16 cellular contexts compared by ENCODE assay signal in genomic region chr10:127375423-127375822, GRCh38.
DNase-seq lines count a peak whose midpoint lies in the region; ATAC-seq and TF ChIP-seq lines count a peak whose summit lies in the region.
"Had no signal": no experiment of that assay in that cellular context is flagged by ENCODE, and none has a peak within 500 bp of the region (broad histone marks: within the 10 kb centered on the region; RNA-seq: fewer than 3 reads in every experiment).

No MANE protein-coding gene starts in this region.

- CTCF ChIA-PET in IMR-90 (lab: Yijun Ruan, JAX), result interaction anchor here (1.2 kb wide), 1 partner anchor 20 kb away, joined by 3 read pairs; no protein-coding TSS in a partner anchor

- 0 out of 2 replicates have a peak overlapping the region, but pooled peaks have one; percentile 8 for H2AK5ac ChIP-seq in IMR-90 (ENCODE audit: low read depth, low read length)

- H3K18ac ChIP-seq in IMR-90 (ENCODE audit: low read depth, low read length), result peak overlapping the region; percentile 2; the same call in 1 of the 2 replicates

- peak overlapping the region; percentile 31; the same call in 1 of the 2 replicates for H2BK20ac ChIP-seq in IMR-90 (ENCODE audit: low read depth, low read length)

- H3K27ac ChIP-seq in IMR-90 (ENCODE audit: insufficient read depth, low read length), result peak overlapping the region; percentile 76; the same call in 1 of the 2 replicates
- H3K27ac ChIP-seq: HL-60 had no signal

- no peak overlapping the region for H3K9ac ChIP-seq in IMR-90 (ENCODE audit: low read depth, low read length)

- intact Hi-C loops in IMR-90 (cut with micrococcal nuclease), result no loop called here

- POLR2A ChIA-PET in IMR-90 (lab: Charles Lee; ENCODE audit: unreplicated experiment), result no interaction called here

- H3K4me1 ChIP-seq in IMR-90 (ENCODE audit: control insufficient read depth, insufficient read depth, low read length), result peaks cover 8% of the 10 kb centered on the region
- H3K4me1 ChIP-seq: Caco-2 had no signal

- H4K20me1 ChIP-seq in IMR-90 (ENCODE audit: insufficient read depth, low read length), result peaks cover 8% of the 10 kb centered on the region; the same call in 1 of the 2 replicates

- no peak overlapping the region for H2BK5ac ChIP-seq in IMR-90 (ENCODE audit: low read depth, low read length, poor library complexity, severe bottlenecking)

- in situ Hi-C loops in IMR-90 (cut with MboI; ENCODE audit: low sequenced_read_pairs), result no loop called here

- peaks cover 8% of the 10 kb centered on the region for H3K9me1 ChIP-seq in IMR-90 (ENCODE audit: insufficient read depth, low read length)

- H4K5ac ChIP-seq in IMR-90 (ENCODE audit: low read depth, low read length), result no peak overlapping the region; the same call in 1 of the 2 replicates

- H4K91ac ChIP-seq in IMR-90 (ENCODE audit: insufficient read depth, low read depth, low read length), result no peak overlapping the region

- peak overlapping the region; percentile 16 for H2AFZ ChIP-seq in IMR-90 (replicated peaks; ENCODE audit: low read length, poor library complexity)

- 0 out of 4 replicates have a peak overlapping the region, but pooled peaks of 1 of the 2 experiments have one; percentile 2 for H4K8ac ChIP-seq in IMR-90 (ENCODE audit: low read depth in 2 of 2, low read length in 2 of 2)

- peak; percentile 91 for ATAC-seq in IMR-90 (ENCODE audit: low read depth)
- ATAC-seq in HG03442 (IDR thresholded peaks at IDR 0.05; ENCODE audit: unreplicated experiment), result no peak
- ATAC-seq: CD8-positive, alpha-beta T cell had no signal

- no peak overlapping the region for H3K4me3 ChIP-seq in IMR-90 (ENCODE audit: insufficient read depth, low read depth, low read length)

- dilution Hi-C loops in IMR-90 (cut with HindIII; ENCODE audit: low sequenced_read_pairs, unreplicated experiment), result no loop called here

- H3K56ac ChIP-seq in IMR-90 (ENCODE audit: extremely low read depth, insufficient read depth, low read length), result no peak overlapping the region

- WGBS in IMR-90 (ENCODE audit: extremely low coverage in 2 of 2, insufficient read length in 1 of 2), 2 experiments, result no CpG with 5 or more reads among the region's 4 CpGs

- peak overlapping the region; percentile 41; the same call in 1 of the 2 replicates for H3K23ac ChIP-seq in IMR-90 (ENCODE audit: low read depth, low read length)

- no peak overlapping the region for H2BK15ac ChIP-seq in IMR-90 (ENCODE audit: low read depth, low read length)

- TF ChIP-seq POLR2A in IMR-90 (IDR thresholded peaks at IDR 0.05; ENCODE audit: low read depth, low read length), result no peak

- H3K4me2 ChIP-seq in IMR-90 (ENCODE audit: low read depth, low read length), result peak overlapping the region; percentile 89

- TF ChIP-seq RAD21 in IMR-90 (IDR thresholded peaks at IDR 0.05; ENCODE audit: low read length), result no peak

- peaks cover 0 to 3% of the 10 kb centered on the region in 2 experiments; a peak in 1 of 4 replicates for H3K79me1 ChIP-seq in IMR-90 (ENCODE audit: low read depth in 1 of 2, low read length in 2 of 2)

- H3K9me3 ChIP-seq in IMR-90 (ENCODE audit: control insufficient read depth, insufficient read depth, low read length), result no peaks in the 10 kb centered on the region
- H3K9me3 ChIP-seq: Caco-2 had no signal

- no peak for TF ChIP-seq CTCF in IMR-90 (conservative IDR thresholded peaks at IDR 0.05; ENCODE audit: low read depth, low read length)

- H3K27me3 ChIP-seq in IMR-90 (ENCODE audit: control insufficient read depth, insufficient read depth, low read length), result no peaks in the 10 kb centered on the region

- H3K36me3 ChIP-seq in IMR-90 (ENCODE audit: control insufficient read depth, insufficient read depth, low read length), result peaks cover 10% of the 10 kb centered on the region

- no TSS peak for BruUV-seq in IMR-90 (replicated peaks; lab: Mats Ljungman, UMichigan)

- H2BK120ac ChIP-seq in IMR-90 (ENCODE audit: low read depth, low read length), result no peak overlapping the region

- H2AK9ac ChIP-seq in IMR-90 (replicated peaks; ENCODE audit: low read depth, low read length, poor library complexity), result peak overlapping the region; percentile 90

- DNase-seq in IMR-90, result peak; percentile 57
- DNase-seq in amniotic epithelial cell (ENCODE audit: low read depth), result peak; percentile 5
- peak; percentile 39 for DNase-seq in iris pigment epithelial cell (ENCODE audit: low read depth)
- peak; percentile 2 for DNase-seq in renal cortical epithelial cell (ENCODE audit: low read depth)
- no peak for DNase-seq in GF-D8 (lab: John Stamatoyannopoulos, UW)
- no peak for DNase-seq in NCI-H187 (lab: John Stamatoyannopoulos, UW)
- no peak for DNase-seq in hepatic stellate cell (ENCODE audit: low spot score)
- DNase-seq: ACHN; Caco-2; CD8-positive, alpha-beta T cell; DND-41; GDM1; HCEC 1CT; HFFc6 had no signal

- 0 out of 2 replicates have a peak overlapping the region, but pooled peaks have one; percentile 17 for H3K4ac ChIP-seq in IMR-90 (ENCODE audit: low read depth, low read length)

- no peak overlapping the region for H3K14ac ChIP-seq in IMR-90 (replicated peaks; ENCODE audit: low read depth, low read length)

TF ChIP-seq in IMR-90, 13 proteins besides CTCF, POLR2A, EP300 and RAD21:
- no peak for TF ChIP-seq CEBPB (IDR thresholded peaks at IDR 0.05; ENCODE audit: low read depth, low read length)
- TF ChIP-seq MXI1 (IDR thresholded peaks at IDR 0.05; ENCODE audit: borderline replicate concordance, low read depth, low read length), result 0 out of 2 replicates have a peak, but pooled peaks have one; percentile 23

Comparison
In these comparisons a context has a peak if more than half of its experiments do, and no peak if none do; other contexts are left out.
1. DNase-seq: peak in IMR-90 (single experiment), amniotic epithelial cell (single experiment), iris pigment epithelial cell (single experiment) and renal cortical epithelial cell (single experiment); none in GF-D8 (single experiment), NCI-H187 (0 of 2) and hepatic stellate cell (single experiment).